17 cellular contexts compared by ENCODE assay signal in genomic region chr14:72444701-72445100, GRCh38.
A peak's percentile ranks its signal among the peaks of the same experiment; 100 is the strongest.
DNase-seq lines count a peak whose midpoint lies in the region; ATAC-seq and TF ChIP-seq lines count a peak whose summit lies in the region.
"Had no signal": no experiment of that assay in that cellular context is flagged by ENCODE, and none has a peak within 500 bp of the region (broad histone marks: within the 10 kb centered on the region; RNA-seq: fewer than 3 reads in every experiment).

No MANE protein-coding gene starts in this region.

- H3K27me3 Mint-ChIP-seq in CD4-positive, CD25-positive, alpha-beta regulatory T cell: no peaks in the 10 kb centered on the region

- no peaks in the 10 kb centered on the region for H3K27me3 ChIP-seq in CD4-positive, CD25-positive, alpha-beta regulatory T cell (ENCODE audit: control insufficient read depth, insufficient read depth, low read length)
- H3K27me3 ChIP-seq in DOHH2 (ENCODE audit: control insufficient read depth, low read length) (no peaks in the 10 kb centered on the region), PC-3 (ENCODE audit: low read length) (peaks cover 40% of the 10 kb centered on the region), heart left ventricle (no peaks in the 10 kb centered on the region)
- H3K27me3 ChIP-seq: sigmoid colon had no signal

- no TSS peak for BruUV-seq in PC-3 (replicated peaks; lab: Mats Ljungman, UMichigan)

- H3K27ac ChIP-seq in CD4-positive, CD25-positive, alpha-beta regulatory T cell (ENCODE audit: insufficient read depth, low read length, poor library complexity, severe bottlenecking): no peak overlapping the region
- H3K27ac ChIP-seq in DOHH2 (ENCODE audit: low read depth, low read length) (peak overlapping the region; percentile 73), PC-3 (ENCODE audit: low read length) (no peak overlapping the region), heart left ventricle (no peak overlapping the region)
- H3K27ac ChIP-seq: esophagus muscularis mucosa, sigmoid colon had no signal

- WGBS in heart left ventricle, 4 donors: 83 to 92% (median 86%) methylated on average over 6 of the region's 6 CpGs

- H3K27ac Mint-ChIP-seq in CD4-positive, CD25-positive, alpha-beta regulatory T cell: peak overlapping the region in 2 of 3 donors; percentile 21 to 77

- POLR2A ChIA-PET in PC-3 (lab: Charles Lee; ENCODE audit: unreplicated experiment): no interaction called here

- no peaks in the 10 kb centered on the region for H3F3A ChIP-seq in DOHH2 (ENCODE audit: control insufficient read depth, insufficient read depth)
- no peaks in the 10 kb centered on the region for H3F3A ChIP-seq in PC-3 (ENCODE audit: low read length, unreplicated experiment)

- H3K4me1 ChIP-seq in CD4-positive, CD25-positive, alpha-beta regulatory T cell (ENCODE audit: control insufficient read depth, insufficient read depth, low read length, poor library complexity, severe bottlenecking): peaks cover 29% of the 10 kb centered on the region
- H3K4me1 ChIP-seq in DOHH2 (ENCODE audit: control insufficient read depth, low read length): peaks cover 26% of the 10 kb centered on the region
- peaks cover 9% of the 10 kb centered on the region; the same call in 1 of the 2 replicates for H3K4me1 ChIP-seq in PC-3 (ENCODE audit: insufficient read depth, low read length)
- peaks cover 0 to 10% (median 0%) of the 10 kb centered on the region in 12 donors for H3K4me1 ChIP-seq in heart left ventricle
- H3K4me1 ChIP-seq: esophagus muscularis mucosa had no signal

- ATAC-seq in CD4-positive, CD25-positive, alpha-beta regulatory T cell (ENCODE audit: low read depth in 2 of 2): no peak
- peak; percentile 82 for ATAC-seq in PC-3
- no peak for ATAC-seq in heart left ventricle
- ATAC-seq: SK-N-SH treated with all-trans-retinoic acid at 6 μM for 48 hours had no signal

- no peak overlapping the region for H2AFZ ChIP-seq in PC-3 (ENCODE audit: low read length)

- H3K4me1 Mint-ChIP-seq in CD4-positive, CD25-positive, alpha-beta regulatory T cell: peaks cover 10 to 43% (median 34%) of the 10 kb centered on the region in 4 donors

- no peak for TF ChIP-seq CTCF in DOHH2 (IDR thresholded peaks at IDR 0.05; ENCODE audit: low read depth, low read length, poor library complexity, severe bottlenecking)
- TF ChIP-seq CTCF in PC-3 (conservative IDR thresholded peaks at IDR 0.05; ENCODE audit: low read depth, low read length): no peak
- TF ChIP-seq CTCF in fibroblast of mammary gland (conservative IDR thresholded peaks at IDR 0.05; ENCODE audit: control insufficient read depth, insufficient read depth, low read depth, low read length): no peak
- no peak for TF ChIP-seq CTCF in heart left ventricle (IDR thresholded peaks at IDR 0.05)

- H4K20me1 ChIP-seq in DOHH2 (ENCODE audit: control insufficient read depth, insufficient read depth, low read depth, low read length) (no peaks in the 10 kb centered on the region), PC-3 (ENCODE audit: low read length) (no peaks in the 10 kb centered on the region)

- no peak overlapping the region for H3K4me3 ChIP-seq in CD4-positive, CD25-positive, alpha-beta regulatory T cell (ENCODE audit: low read depth, low read length)
- H3K4me3 ChIP-seq in DOHH2 (ENCODE audit: low read length) (peak overlapping the region; percentile 72), PC-3 (ENCODE audit: low read length) (no peak overlapping the region), fibroblast of mammary gland (ENCODE audit: control insufficient read depth, low read depth, low read length) (no peak overlapping the region), heart left ventricle (no peak overlapping the region)
- H3K4me3 ChIP-seq: esophagus muscularis mucosa, sigmoid colon had no signal

- intact Hi-C loops in PC-3 (cut with micrococcal nuclease) (no loop called here), heart left ventricle (cut with DNase I) (no loop called here)

- H3K79me2 ChIP-seq in DOHH2 (ENCODE audit: control insufficient read depth, low read length) (no peaks in the 10 kb centered on the region), PC-3 (ENCODE audit: low read length) (no peaks in the 10 kb centered on the region)

- no peak overlapping the region for H3K4me3 Mint-ChIP-seq in CD4-positive, CD25-positive, alpha-beta regulatory T cell

- H3K9me3 ChIP-seq in CD4-positive, CD25-positive, alpha-beta regulatory T cell (ENCODE audit: control insufficient read depth in 2 of 2, low read length in 2 of 2): no peaks in the 10 kb centered on the region
- H3K9me3 ChIP-seq in DOHH2 (ENCODE audit: control insufficient read depth, insufficient read depth, low read length) (no peaks in the 10 kb centered on the region), PC-3 (ENCODE audit: low read length) (no peaks in the 10 kb centered on the region), heart left ventricle (no peaks in the 10 kb centered on the region)
- H3K9me3 ChIP-seq: esophagus muscularis mucosa, sigmoid colon had no signal

- TF ChIP-seq POLR2A in heart left ventricle (IDR thresholded peaks at IDR 0.05): no peak

- H3K36me3 ChIP-seq in CD4-positive, CD25-positive, alpha-beta regulatory T cell (ENCODE audit: control insufficient read depth, insufficient read depth, low read length): no peaks in the 10 kb centered on the region
- H3K36me3 ChIP-seq in DOHH2 (ENCODE audit: control insufficient read depth, low read length): no peaks in the 10 kb centered on the region
- no peaks in the 10 kb centered on the region for H3K36me3 ChIP-seq in PC-3 (ENCODE audit: low read depth, low read length)
- H3K36me3 ChIP-seq in heart left ventricle: no peaks in the 10 kb centered on the region
- H3K36me3 ChIP-seq: esophagus muscularis mucosa, sigmoid colon had no signal

- no peaks in the 10 kb centered on the region for H3K36me3 Mint-ChIP-seq in CD4-positive, CD25-positive, alpha-beta regulatory T cell

- H3K9me2 ChIP-seq in DOHH2 (replicated peaks; ENCODE audit: control insufficient read depth, low read length): no peaks in the 10 kb centered on the region
- no peaks in the 10 kb centered on the region for H3K9me2 ChIP-seq in PC-3 (replicated peaks; ENCODE audit: low read length)

- CTCF ChIA-PET in PC-3 (lab: Charles Lee): interaction anchor here (0.6 to 0.7 kb wide), 2 partner anchors 25 to 353 kb away, joined by 3 read pairs; no protein-coding TSS in a partner anchor

- H3K9me3 Mint-ChIP-seq in CD4-positive, CD25-positive, alpha-beta regulatory T cell: no peaks in the 10 kb centered on the region

- DNase-seq in CD4-positive, CD25-positive, alpha-beta regulatory T cell: no peak
- peak; percentile 95 for DNase-seq in PC-3
- peak; percentile 7 for DNase-seq in fibroblast of mammary gland (ENCODE audit: low read depth)
- DNase-seq in cerebellum (ENCODE audit: low spot score): no peak
- no peak for DNase-seq in stimulated activated CD4-positive, alpha-beta T cell treated with anti-CD3 and anti-CD28 coated beads, Interleukin-2, amount 100 ng/mL, for 24 hours
- no peak for DNase-seq in heart left ventricle
- DNase-seq in NCI-H2107 treated with DMSO at 0.1 percent for 48 hours (lab: John Stamatoyannopoulos, UW; ENCODE audit: unreplicated experiment): no peak
- DNase-seq: activated effector memory CD4-positive, alpha-beta T cell treated with Interleukin-2 at 50 U/mL for 16 hours; dermis blood vessel endothelial cell; kidney; midbrain; NCI-H1105 treated with DMSO at 0.1 percent for 48 hours; sigmoid colon; trophoblast cell had no signal

- H3K9ac ChIP-seq in PC-3 (ENCODE audit: low read length): no peak overlapping the region

- peak overlapping the region; percentile 99 for H3K4me2 ChIP-seq in DOHH2 (ENCODE audit: low read length)
- H3K4me2 ChIP-seq in PC-3 (ENCODE audit: low read length): peak overlapping the region; percentile 27; the same call in 1 of the 2 replicates

Comparison
In these comparisons a context has a peak if more than half of its experiments do, and no peak if none do; other contexts are left out.
1. DNase-seq: peak in PC-3 (single experiment) and fibroblast of mammary gland (single experiment); none in CD4-positive, CD25-positive, alpha-beta regulatory T cell (0 of 3), cerebellum (single experiment), stimulated activated CD4-positive, alpha-beta T cell treated with anti-CD3 and anti-CD28 coated beads, Interleukin-2, amount 100 ng/mL, for 24 hours (0 of 2), heart left ventricle (0 of 5) and NCI-H2107 treated with DMSO at 0.1 percent for 48 hours (single experiment).